18 cellular contexts compared by ENCODE assay signal in the genomic region with DNA sequence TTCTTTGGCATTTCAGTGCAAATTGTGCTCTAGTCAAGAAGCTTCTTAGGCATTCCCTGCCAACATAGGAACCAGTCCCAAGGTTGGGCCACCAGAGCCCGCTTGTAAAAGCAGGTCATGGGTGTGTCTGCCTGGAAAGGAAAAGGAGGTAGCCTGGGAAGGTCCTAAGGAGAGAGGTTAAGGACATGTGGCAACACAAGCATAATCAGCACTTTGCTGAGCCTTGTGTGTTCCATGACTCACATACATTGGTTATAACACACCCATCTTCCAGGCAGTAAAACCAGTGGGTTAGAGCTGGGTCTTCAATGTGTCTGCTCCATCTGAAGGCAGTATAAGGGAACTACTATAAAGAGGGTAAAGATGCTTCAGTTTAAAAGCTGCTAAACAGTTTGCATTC.
DNase-seq lines count a peak whose midpoint lies in the region; ATAC-seq and TF ChIP-seq lines count a peak whose summit lies in the region.
"Had no signal": no experiment of that assay in that cellular context is flagged by ENCODE, and none has a peak within 500 bp of the region (broad histone marks: within the 10 kb centered on the region; RNA-seq: fewer than 3 reads in every experiment).

No MANE protein-coding gene starts in this region.

- H3K4me3 ChIP-seq in epithelial cell of proximal tubule (ENCODE audit: low read depth, low read length) (no peak overlapping the region), osteoblast (ENCODE audit: insufficient read depth, low read length) (no peak overlapping the region)
- H3K4me3 ChIP-seq: MG63, SJSA1, tibial nerve had no signal

- H3K4me2 ChIP-seq in osteoblast (ENCODE audit: insufficient read depth, low read length) = no peak overlapping the region

- ATAC-seq in HG02885 (IDR thresholded peaks at IDR 0.05; ENCODE audit: poor library complexity, unreplicated experiment) (no peak), HG03159 (IDR thresholded peaks at IDR 0.05; ENCODE audit: unreplicated experiment) (no peak)
- ATAC-seq: activated CD8-positive, alpha-beta T cell treated with anti-CD3 and anti-CD28 coated beads for 36 hours; WTC11 had no signal

- no peaks in the 10 kb centered on the region for H3K36me3 ChIP-seq in osteoblast (ENCODE audit: insufficient read depth, low read length)
- H3K36me3 ChIP-seq: MG63, SJSA1 had no signal

- H3K79me2 ChIP-seq in osteoblast (ENCODE audit: insufficient read depth, low read length) = no peaks in the 10 kb centered on the region

- no peak overlapping the region for H3K27ac ChIP-seq in osteoblast (ENCODE audit: low read depth, low read length)
- H3K27ac ChIP-seq: SJSA1, tibial nerve had no signal

- H3K4me1 ChIP-seq in osteoblast (ENCODE audit: insufficient read depth, low read length) = no peaks in the 10 kb centered on the region
- H3K4me1 ChIP-seq: SJSA1, tibial nerve had no signal

- no peaks in the 10 kb centered on the region for H3K9me3 ChIP-seq in osteoblast (ENCODE audit: low read depth, low read length)
- H3K9me3 ChIP-seq: MG63, SJSA1, tibial nerve had no signal

- peak; percentile 3 for DNase-seq in Daoy (ENCODE audit: low read depth)
- peak; percentile 28 for DNase-seq in NCI-H226
- no peak for DNase-seq in epithelial cell of proximal tubule (ENCODE audit: low read depth)
- DNase-seq in osteoblast (ENCODE audit: insufficient read length, low spot score, missing footprints) = peak; percentile 3
- no peak for DNase-seq in erythroblast (lab: John Stamatoyannopoulos, UW)
- DNase-seq in NCI-H446 treated with DMSO at 0.1 percent for 48 hours (lab: John Stamatoyannopoulos, UW) = no peak
- DNase-seq: activated CD8-positive, alpha-beta T cell treated with anti-CD3 and anti-CD28 coated beads for 36 hours; activated naive CD4-positive, alpha-beta T cell treated with anti-CD3 and anti-CD28 coated beads, Interleukin-2, amount 10 ng/mL, durations not matched to agents 7 days and 5 days; activated T-cell treated with anti-CD3 and anti-CD28 coated beads, Interleukin-2, amount 50 U/mL, for 24 hours; head of caudate nucleus; MG63; NCI-H1694 treated with DMSO at 0.1 percent for 48 hours; NCI-H446 had no signal

- H3K27me3 ChIP-seq in osteoblast (ENCODE audit: insufficient read depth, low read length) = no peaks in the 10 kb centered on the region
- H3K27me3 ChIP-seq: MG63, SJSA1, tibial nerve had no signal

- TF ChIP-seq CTCF in epithelial cell of proximal tubule (conservative IDR thresholded peaks at IDR 0.05; ENCODE audit: low read depth, low read length) = peak; percentile 19
- TF ChIP-seq CTCF in osteoblast (IDR thresholded peaks at IDR 0.05; ENCODE audit: extremely low read depth, low read depth, low read length) = no peak

- no peak for TF ChIP-seq POLR2A in erythroblast (IDR thresholded peaks at IDR 0.05; ENCODE audit: low read length)

- H4K20me1 ChIP-seq in osteoblast (ENCODE audit: insufficient read depth, low read length) = no peaks in the 10 kb centered on the region

- H2AFZ ChIP-seq in osteoblast (ENCODE audit: low read length) = no peak overlapping the region

Comparison
In these comparisons a context has a peak if more than half of its experiments do, and no peak if none do; other contexts are left out.
1. DNase-seq: peak in Daoy (single experiment), NCI-H226 (single experiment) and osteoblast (single experiment); none in epithelial cell of proximal tubule (single experiment), erythroblast (0 of 2) and NCI-H446 treated with DMSO at 0.1 percent for 48 hours (single experiment).